Comparison of ENCODE assay signal across 10 cellular contexts in the genomic region with DNA sequence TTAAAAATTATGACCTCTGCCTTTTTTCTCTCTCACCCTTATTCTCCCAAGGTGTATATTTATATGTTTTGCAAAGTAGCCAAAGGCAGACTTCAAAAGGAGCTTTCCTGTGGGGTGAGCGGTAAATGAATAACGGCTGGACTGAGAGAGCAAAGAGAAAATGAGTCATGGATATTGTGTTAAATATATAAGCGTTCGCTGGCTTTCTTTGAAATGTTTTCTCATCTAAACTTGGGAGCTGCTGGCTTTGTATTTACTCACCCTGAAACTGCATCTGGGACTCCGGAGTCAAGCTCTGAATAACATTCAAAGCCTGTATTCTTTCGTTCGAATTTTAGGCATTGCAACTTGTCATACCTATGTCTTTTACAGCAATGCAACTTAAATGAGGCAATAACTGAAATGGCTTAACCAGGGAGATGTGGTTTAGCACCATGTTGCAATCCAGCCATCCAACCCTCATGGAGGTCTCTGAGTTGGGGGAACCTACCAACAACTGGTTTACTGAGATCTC. TPM values are rescaled to one million over a fixed set of nuclear protein-coding genes. Genes with fewer than 3 reads are reported as not detected.
DNase-seq lines count a peak whose midpoint lies in the region; ATAC-seq and TF ChIP-seq lines count a peak whose summit lies in the region.
"Had no signal": no experiment of that assay in that cellular context is flagged by ENCODE, and none has a peak within 500 bp of the region (broad histone marks: within the 10 kb centered on the region; RNA-seq: fewer than 3 reads in every experiment).

No MANE protein-coding gene starts in this region.

- H3K79me2 ChIP-seq in GM23248 (ENCODE audit: insufficient read depth): peaks cover 73% of the 10 kb centered on the region

- no peaks in the 10 kb centered on the region for H4K20me1 ChIP-seq in GM23248 (ENCODE audit: insufficient read depth)

- peak overlapping the region; percentile 25 for H3K4me3 Mint-ChIP-seq in central memory CD8-positive, alpha-beta T cell
- no peak overlapping the region for H3K4me3 Mint-ChIP-seq in progenitor cell of endocrine pancreas (ENCODE audit: low read depth)

- H3K4me1 Mint-ChIP-seq in central memory CD8-positive, alpha-beta T cell: peaks cover 70% of the 10 kb centered on the region
- H3K4me1 Mint-ChIP-seq in progenitor cell of endocrine pancreas (ENCODE audit: low read depth): peaks cover 28% of the 10 kb centered on the region

- H3K4me2 ChIP-seq in GM23248 (ENCODE audit: unreplicated experiment): no peak overlapping the region

- no peak overlapping the region for H2AFZ ChIP-seq in GM23248

- in situ Hi-C loops in GM23248 (cut with MboI): no loop called here

- peaks cover 35% of the 10 kb centered on the region for H3F3A ChIP-seq in GM23248 (ENCODE audit: insufficient read depth)

- no peak for TF ChIP-seq CTCF in progenitor cell of endocrine pancreas (IDR thresholded peaks at IDR 0.05; ENCODE audit: unreplicated experiment)

- H3K27ac ChIP-seq in GM23248: 0 out of 2 replicates have a peak overlapping the region, but pooled peaks have one; percentile 0
- H3K27ac ChIP-seq: prostate gland had no signal

- H3K9me3 Mint-ChIP-seq in central memory CD8-positive, alpha-beta T cell: no peaks in the 10 kb centered on the region
- H3K9me3 Mint-ChIP-seq in progenitor cell of endocrine pancreas (ENCODE audit: low read depth): no peaks in the 10 kb centered on the region

- DNase-seq in GM23248 (peak; percentile 61), OCI-M1 (lab: John Stamatoyannopoulos, UW) (peak; percentile 24), renal cortical epithelial cell (ENCODE audit: low read depth) (peak; percentile 94), NAMALWA (ENCODE audit: low spot score) (no peak), amniotic stem cell (lab: John Stamatoyannopoulos, UW) (no peak), progenitor cell of endocrine pancreas (ENCODE audit: low spot score, unreplicated experiment) (no peak)
- no peak for DNase-seq in central memory CD8-positive, alpha-beta T cell (ENCODE audit: low spot score in 2 of 2)
- no peak for DNase-seq in stimulated activated CD4-positive, alpha-beta T cell treated with anti-CD3 and anti-CD28 coated beads, Interleukin-15, amount 100 ng/mL, for 24 hours
- DNase-seq: NCI-H1105 treated with DMSO at 0.1 percent for 48 hours had no signal

- ATAC-seq in central memory CD8-positive, alpha-beta T cell (replicated peaks; ENCODE audit: extremely low read depth, poor library complexity, severe bottlenecking): no peak

- peak overlapping the region; percentile 49 for H3K27ac Mint-ChIP-seq in central memory CD8-positive, alpha-beta T cell (ENCODE audit: low read depth)
- H3K27ac Mint-ChIP-seq in progenitor cell of endocrine pancreas: no peak overlapping the region

- no peaks in the 10 kb centered on the region for H3K36me3 ChIP-seq in GM23248 (ENCODE audit: low read depth)
- H3K36me3 ChIP-seq: prostate gland had no signal

- H3K9ac ChIP-seq in GM23248: no peak overlapping the region

- no peaks in the 10 kb centered on the region for H3K27me3 Mint-ChIP-seq in central memory CD8-positive, alpha-beta T cell
- H3K27me3 Mint-ChIP-seq in progenitor cell of endocrine pancreas: no peaks in the 10 kb centered on the region

- H3K4me1 ChIP-seq in GM23248 (ENCODE audit: insufficient read depth): peaks cover 41% of the 10 kb centered on the region

- no peaks in the 10 kb centered on the region for H3K27me3 ChIP-seq in GM23248 (replicated peaks; ENCODE audit: insufficient read depth)

- WGBS in GM23248 (ENCODE audit: low coverage in 1 of 2, low lambda C conversion rate in 2 of 2, missing lambda C conversion rate in 2 of 2), 2 experiments: 68% methylated on average over 7 of the region's 7 CpGs

- no peak overlapping the region for H3K4me3 ChIP-seq in GM23248
- H3K4me3 ChIP-seq: prostate gland had no signal

- no peaks in the 10 kb centered on the region for H3K9me2 ChIP-seq in GM23248 (ENCODE audit: insufficient read depth)

- H3K36me3 Mint-ChIP-seq in central memory CD8-positive, alpha-beta T cell (ENCODE audit: insufficient read depth): peaks cover 19% of the 10 kb centered on the region
- peaks cover 4% of the 10 kb centered on the region for H3K36me3 Mint-ChIP-seq in progenitor cell of endocrine pancreas (ENCODE audit: insufficient read depth)

- no peaks in the 10 kb centered on the region for H3K9me3 ChIP-seq in GM23248 (ENCODE audit: low read depth)
- H3K9me3 ChIP-seq: prostate gland had no signal

RNA-seq across cellular contexts. Expression of a gene that starts 32.0 kb away (rescaled TPM):
- 20.1 and 42.2 TPM in 2 replicates for total RNA-seq in GM23248 (2014; rRNA removed; shearing (Covaris generic))
- 14.2 and 15.7 TPM in 2 replicates for polyA plus RNA-seq in GM23248 (2016; fragmentation: Nextera tagmentation; extraction: Ambion mirVana)
- total RNA-seq in renal cortical epithelial cell (14.4 and 27.2 TPM in 2 replicates), progenitor cell of endocrine pancreas (35.8 and 37.5 TPM in 2 replicates)

Comparison
In these comparisons a context has a peak if more than half of its experiments do, and no peak if none do; other contexts are left out.
1. DNase-seq: peak in GM23248 (single experiment), OCI-M1 (single experiment) and renal cortical epithelial cell (single experiment); none in central memory CD8-positive, alpha-beta T cell (0 of 2), stimulated activated CD4-positive, alpha-beta T cell treated with anti-CD3 and anti-CD28 coated beads, Interleukin-15, amount 100 ng/mL, for 24 hours (single experiment), NAMALWA (single experiment), amniotic stem cell (single experiment) and progenitor cell of endocrine pancreas (single experiment).